Comparison of ENCODE assay signal across 14 cellular contexts in the genomic region with DNA sequence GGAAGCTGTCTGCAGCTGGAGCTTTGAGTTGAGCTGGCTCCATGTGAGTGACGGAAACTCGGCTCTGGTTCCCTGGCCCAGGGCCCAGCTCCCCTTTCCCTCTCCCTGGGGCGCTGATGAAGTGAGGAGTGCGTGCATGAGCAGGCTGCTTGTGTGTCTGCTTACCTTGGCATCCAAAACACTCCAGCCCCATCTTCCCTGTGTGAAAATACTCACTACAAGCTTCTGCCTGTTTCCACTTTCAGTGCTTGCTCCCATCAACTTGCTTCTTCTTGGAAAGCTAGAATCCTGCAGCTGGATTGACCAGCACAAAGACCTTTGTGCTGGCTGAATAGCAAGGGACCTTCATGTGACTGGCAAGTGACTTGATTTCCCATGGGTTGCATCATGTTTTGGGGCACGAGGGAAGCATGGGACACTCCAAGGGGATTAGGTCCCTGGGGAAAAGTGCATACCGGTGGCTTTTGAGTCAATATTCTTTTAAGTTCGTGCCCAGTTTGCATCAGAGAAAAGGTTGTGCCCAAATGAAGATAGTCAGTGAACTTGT.
DNase-seq lines count a peak whose midpoint lies in the region; TF ChIP-seq lines count a peak whose summit lies in the region.
"Had no signal": no experiment of that assay in that cellular context is flagged by ENCODE, and none has a peak within 500 bp of the region (broad histone marks: within the 10 kb centered on the region; RNA-seq: fewer than 3 reads in every experiment).

No MANE protein-coding gene starts in this region.

- no peak for TF ChIP-seq EP300 in stomach (IDR thresholded peaks at IDR 0.05)

- intact Hi-C loops in stomach (cut with DNase I; ENCODE audit: low total_unique reads), result no loop called here

- no peaks in the 10 kb centered on the region for H3K27me3 ChIP-seq in stomach
- H3K27me3 ChIP-seq: cardiac muscle cell had no signal

- H3K4me1 ChIP-seq in stomach, result peaks cover 0 to 15% (median 0%) of the 10 kb centered on the region in 4 donors

- no peaks in the 10 kb centered on the region for H3K36me3 ChIP-seq in stomach
- H3K36me3 ChIP-seq: cardiac muscle cell had no signal

- no peak for TF ChIP-seq POLR2A in stomach (IDR thresholded peaks at IDR 0.05)

- no peak for TF ChIP-seq CTCF in stomach (IDR thresholded peaks at IDR 0.05)

- DNase-seq in M059J (ENCODE audit: low read depth), result peak; percentile 15
- peak; percentile 50 for DNase-seq in SK-MEL-5 (ENCODE audit: low read depth, low spot score)
- peak; percentile 82 for DNase-seq in globus pallidus (ENCODE audit: low spot score)
- DNase-seq in putamen (ENCODE audit: low spot score), result peak; percentile 84
- no peak for DNase-seq in activated naive CD4-positive, alpha-beta T cell treated with Interleukin-2 at 50 U/mL for 16 hours
- DNase-seq in stomach, result no peak
- no peak for DNase-seq in NCI-H2081 treated with DMSO at 0.1 percent for 48 hours (lab: John Stamatoyannopoulos, UW)
- DNase-seq in NCI-H226, result no peak
- DNase-seq: activated CD4-positive, alpha-beta T cell treated with anti-CD3 and anti-CD28 coated beads for 1 hour; GDM1; immature natural killer cell; naive B cell; T-cell had no signal

- no peaks in the 10 kb centered on the region for H3K9me3 ChIP-seq in stomach

- no peak overlapping the region for H3K4me3 ChIP-seq in stomach
- H3K4me3 ChIP-seq: cardiac muscle cell had no signal

- no peak overlapping the region for H3K27ac ChIP-seq in stomach
- H3K27ac ChIP-seq: cardiac muscle cell had no signal

- in situ Hi-C loops in SK-MEL-5 (cut with HindIII; ENCODE audit: low pct_unique_long_range_greater_than_20kb, low sequenced_read_pairs), result no loop called here

- 36 to 59% (median 53%) methylated on average over 7 of the region's 7 CpGs for WGBS in stomach, 5 donors

Comparison
In these comparisons a context has a peak if more than half of its experiments do, and no peak if none do; other contexts are left out.
1. DNase-seq: peak in M059J (single experiment), SK-MEL-5 (single experiment), globus pallidus (single experiment) and putamen (single experiment); none in activated naive CD4-positive, alpha-beta T cell treated with Interleukin-2 at 50 U/mL for 16 hours (single experiment), stomach (single experiment), NCI-H2081 treated with DMSO at 0.1 percent for 48 hours (single experiment) and NCI-H226 (single experiment).